1 cellular context compared by ENCODE assay signal in genomic region chr12:6219980-6220379, GRCh38.
TF ChIP-seq lines count a peak whose summit lies in the region.

No MANE protein-coding gene starts in this region.

TF ChIP-seq in K562, 482 proteins besides CTCF, POLR2A, EP300 and RAD21:
- TF ChIP-seq HSF4 (CRISPR knock-in tag; IDR thresholded peaks at IDR 0.05; ENCODE audit: borderline replicate concordance), result no peak
- no peak for TF ChIP-seq ZNF174 (CRISPR knock-in tag; IDR thresholded peaks at IDR 0.05)
- no peak for TF ChIP-seq SMAD3 (CRISPR knock-in tag; conservative IDR thresholded peaks at IDR 0.05)
- TF ChIP-seq U2AF2 (optimal IDR thresholded peaks at IDR 0.05; ENCODE audit: low read depth, low read length), result no peak
- no peak for TF ChIP-seq XRCC5 (IDR thresholded peaks at IDR 0.05; ENCODE audit: low read depth, low read length)
- no peak for TF ChIP-seq ZBTB2 (IDR thresholded peaks at IDR 0.05)
- no peak for TF ChIP-seq SRF (CRISPR knock-in tag; IDR thresholded peaks at IDR 0.05)
- TF ChIP-seq ZNF609 (CRISPR knock-in tag; IDR thresholded peaks at IDR 0.05; ENCODE audit: borderline replicate concordance), result no peak
- TF ChIP-seq SIN3A (IDR thresholded peaks at IDR 0.05; ENCODE audit: borderline replicate concordance in 2 of 2, control insufficient read depth in 1 of 2, low read depth in 2 of 2, low read length in 2 of 2), result no peak
- no peak for TF ChIP-seq FOXA3 (CRISPR knock-in tag; conservative IDR thresholded peaks at IDR 0.05 in 1 of 2, IDR thresholded peaks at IDR 0.05 in 1 of 2)
- no peak for TF ChIP-seq ZNF347 (CRISPR knock-in tag; IDR thresholded peaks at IDR 0.05; ENCODE audit: low read depth)
- TF ChIP-seq GTF3C2 (IDR thresholded peaks at IDR 0.05; ENCODE audit: borderline replicate concordance, extremely low read depth, insufficient read length), result no peak
- no peak for TF ChIP-seq YBX1 (IDR thresholded peaks at IDR 0.05)
- no peak for TF ChIP-seq ZNF518B (CRISPR knock-in tag; IDR thresholded peaks at IDR 0.05)
- TF ChIP-seq TRIM24 (IDR thresholded peaks at IDR 0.05), result 0 out of 4 replicates have a peak, but pooled peaks of 1 of the 2 experiments have one; percentile 18
- TF ChIP-seq ARID3A (IDR thresholded peaks at IDR 0.05; ENCODE audit: borderline replicate concordance, low read depth, low read length), result no peak
- no peak for TF ChIP-seq ZBTB8A (IDR thresholded peaks at IDR 0.05; ENCODE audit: partially characterized antibody)
- TF ChIP-seq FOSL1 (tag; conservative IDR thresholded peaks at IDR 0.05), result peak; percentile 38; the same call in 1 of the 2 replicates
- TF ChIP-seq BDP1 (IDR thresholded peaks at IDR 0.05; ENCODE audit: insufficient read depth, insufficient read length), result no peak
- TF ChIP-seq HIVEP1 (CRISPR knock-in tag; IDR thresholded peaks at IDR 0.05), result no peak
- TF ChIP-seq SETDB1 (IDR thresholded peaks at IDR 0.05; ENCODE audit: low read length), result no peak
- 0 out of 2 replicates have a peak, but pooled peaks have one; percentile 19 for TF ChIP-seq BHLHE40 (IDR thresholded peaks at IDR 0.05; ENCODE audit: low read length)
- no peak for TF ChIP-seq FOXK2 (conservative IDR thresholded peaks at IDR 0.05 in 1 of 2, IDR thresholded peaks at IDR 0.05 in 1 of 2; ENCODE audit: low read depth in 2 of 2)
- no peak for TF ChIP-seq TCFL5 (CRISPR knock-in tag; conservative IDR thresholded peaks at IDR 0.05)
TF ChIP-seq in K562: peak in this region for 3.
